In genomic region chr14:100213956-100214767, GRCh38 we compare ENCODE assay signal across 8 cellular contexts. TPM values are rescaled to one million over a fixed set of nuclear protein-coding genes. Genes with fewer than 3 reads are reported as not detected.
DNase-seq lines count a peak whose midpoint lies in the region; TF ChIP-seq lines count a peak whose summit lies in the region.

No MANE protein-coding gene starts in this region.

- H3K27ac Mint-ChIP-seq in activated naive CD4-positive, alpha-beta T cell treated with anti-CD3 and anti-CD28 coated beads, Interleukin-2, amount 10 ng/mL, durations not matched to agents 7 days and 5 days: peak overlapping the region; percentile 88

- intact Hi-C loops in head of caudate nucleus (cut with DNase I) (no loop called here), ovary (cut with DNase I) (no loop called here), tibial artery (cut with DNase I; ENCODE audit: low total_unique reads) (loop anchor here (10.0 kb wide), 1 partner anchor 529 kb away; the partner anchor contains the start of gene CYP46A1)

- H3K9me3 Mint-ChIP-seq in activated naive CD4-positive, alpha-beta T cell treated with anti-CD3 and anti-CD28 coated beads, Interleukin-2, amount 10 ng/mL, durations not matched to agents 7 days and 5 days: no peaks in the 10 kb centered on the region

- TF ChIP-seq EP300 in ovary (IDR thresholded peaks at IDR 0.05): no peak

- H3K27ac ChIP-seq in ovary: peak overlapping the region; percentile 56 to 96
- H3K27ac ChIP-seq in tibial artery: peak overlapping the region; percentile 99

- TF ChIP-seq CTCF in HFF-Myc (IDR thresholded peaks at IDR 0.05; ENCODE audit: low read depth, low read length, missing control alignments) (no peak), ovary (IDR thresholded peaks at IDR 0.05) (no peak), tibial artery (IDR thresholded peaks at IDR 0.05) (no peak)

- H3K4me3 ChIP-seq in GM08714 (ENCODE audit: low read length): peak overlapping the region; percentile 81; the same call in 1 of the 2 replicates
- peak overlapping the region; percentile 67 for H3K4me3 ChIP-seq in HFF-Myc (replicated peaks; ENCODE audit: low read depth, low read length)
- H3K4me3 ChIP-seq in ovary: peak overlapping the region; percentile 74
- peak overlapping the region; percentile 98 to 100 for H3K4me3 ChIP-seq in tibial artery

- DNase-seq in HFF-Myc (ENCODE audit: extremely low read depth, low read depth): no peak
- peak; percentile 79 for DNase-seq in MV-4-11 (lab: John Stamatoyannopoulos, UW)
- DNase-seq in SK-MEL-5 (ENCODE audit: low read depth, low spot score): peak; percentile 90
- DNase-seq in activated naive CD4-positive, alpha-beta T cell treated with anti-CD3 and anti-CD28 coated beads, Interleukin-2, amount 10 ng/mL, durations not matched to agents 7 days and 5 days: peak; percentile 95
- peak; percentile 48 to 95 (median 87) for DNase-seq in head of caudate nucleus
- peak; percentile 88 to 93 (median 89) for DNase-seq in ovary
- DNase-seq in tibial artery: peak; percentile 82 to 92

- H3K4me1 ChIP-seq in ovary (ENCODE audit: insufficient read depth) (peaks cover 4% of the 10 kb centered on the region), tibial artery (peaks cover 0 to 13% (median 7%) of the 10 kb centered on the region in 4 donors)

- H3K36me3 ChIP-seq in ovary: no peaks in the 10 kb centered on the region
- H3K36me3 ChIP-seq in tibial artery: no peaks in the 10 kb centered on the region

- no peaks in the 10 kb centered on the region for H3K27me3 ChIP-seq in ovary
- no peaks in the 10 kb centered on the region for H3K27me3 ChIP-seq in tibial artery

- CTCF ChIA-PET in activated naive CD4-positive, alpha-beta T cell treated with anti-CD3 and anti-CD28 coated beads, Interleukin-2, amount 10 ng/mL, durations not matched to agents 7 days and 5 days (lab: Charles Lee): interaction anchor here (1.1 to 2.7 kb wide), 4 partner anchors 9 to 23 kb away, joined by 3 to 14 read pairs (median 10); no protein-coding TSS in a partner anchor

- H3K9me3 ChIP-seq in ovary (no peaks in the 10 kb centered on the region), tibial artery (no peaks in the 10 kb centered on the region)

- peak overlapping the region; percentile 77 for H3K4me3 Mint-ChIP-seq in activated naive CD4-positive, alpha-beta T cell treated with anti-CD3 and anti-CD28 coated beads, Interleukin-2, amount 10 ng/mL, durations not matched to agents 7 days and 5 days

- 0 to 2% (median 1%) methylated on average over 53 to 90 of the region's 90 CpGs for WGBS in ovary, 3 donors

- H3K36me3 Mint-ChIP-seq in activated naive CD4-positive, alpha-beta T cell treated with anti-CD3 and anti-CD28 coated beads, Interleukin-2, amount 10 ng/mL, durations not matched to agents 7 days and 5 days: no peaks in the 10 kb centered on the region

- H3K4me1 Mint-ChIP-seq in activated naive CD4-positive, alpha-beta T cell treated with anti-CD3 and anti-CD28 coated beads, Interleukin-2, amount 10 ng/mL, durations not matched to agents 7 days and 5 days: peaks cover 39% of the 10 kb centered on the region

- in situ Hi-C loops in SK-MEL-5 (cut with HindIII; ENCODE audit: low pct_unique_long_range_greater_than_20kb, low sequenced_read_pairs): no loop called here

- peaks cover 15% of the 10 kb centered on the region for H3K27me3 Mint-ChIP-seq in activated naive CD4-positive, alpha-beta T cell treated with anti-CD3 and anti-CD28 coated beads, Interleukin-2, amount 10 ng/mL, durations not matched to agents 7 days and 5 days

- peak; percentile 83 for TF ChIP-seq POLR2A in ovary (IDR thresholded peaks at IDR 0.05)

RNA-seq across cellular contexts. Expression of gene YY1, which starts 24.8 kb away (rescaled TPM):
- total RNA-seq in SK-MEL-5 (2014; rRNA removed; shearing (Covaris generic)): 56.5 and 60.4 TPM in 2 replicates
- polyA plus RNA-seq in SK-MEL-5 (2015; cell fraction: cytosol; rRNA removed): 41.0 and 42.6 TPM in 2 replicates
- 52.3 and 55.1 TPM in 2 replicates for polyA plus RNA-seq in SK-MEL-5 (2015; cell fraction: nucleus; rRNA removed)
- total RNA-seq in ovary: 10 to 100 TPM; 37.0 to 68.6 (median 58.1) TPM
- polyA plus RNA-seq in ovary: 10 to 100 TPM; 24.1 to 75.8 TPM

RNA-seq across cellular contexts. Expression of gene DEGS2, which starts 54.7 kb away (rescaled TPM):
- total RNA-seq in SK-MEL-5 (2014; rRNA removed; shearing (Covaris generic)): not detected in 2 replicates
- polyA plus RNA-seq in SK-MEL-5 (2015; cell fraction: cytosol; rRNA removed): not detected in 2 replicates
- polyA plus RNA-seq in SK-MEL-5 (2015; cell fraction: nucleus; rRNA removed): not detected in 2 replicates
- 1 to 10 TPM in 4 of 7 donors, under 1 TPM in 3; 0.45 to 7.9 (median 2.9) TPM for total RNA-seq in ovary
- 1 to 10 TPM in 1 of 2 donors, not detected in 1; 1.8 TPM for polyA plus RNA-seq in ovary
